In the genomic region with DNA sequence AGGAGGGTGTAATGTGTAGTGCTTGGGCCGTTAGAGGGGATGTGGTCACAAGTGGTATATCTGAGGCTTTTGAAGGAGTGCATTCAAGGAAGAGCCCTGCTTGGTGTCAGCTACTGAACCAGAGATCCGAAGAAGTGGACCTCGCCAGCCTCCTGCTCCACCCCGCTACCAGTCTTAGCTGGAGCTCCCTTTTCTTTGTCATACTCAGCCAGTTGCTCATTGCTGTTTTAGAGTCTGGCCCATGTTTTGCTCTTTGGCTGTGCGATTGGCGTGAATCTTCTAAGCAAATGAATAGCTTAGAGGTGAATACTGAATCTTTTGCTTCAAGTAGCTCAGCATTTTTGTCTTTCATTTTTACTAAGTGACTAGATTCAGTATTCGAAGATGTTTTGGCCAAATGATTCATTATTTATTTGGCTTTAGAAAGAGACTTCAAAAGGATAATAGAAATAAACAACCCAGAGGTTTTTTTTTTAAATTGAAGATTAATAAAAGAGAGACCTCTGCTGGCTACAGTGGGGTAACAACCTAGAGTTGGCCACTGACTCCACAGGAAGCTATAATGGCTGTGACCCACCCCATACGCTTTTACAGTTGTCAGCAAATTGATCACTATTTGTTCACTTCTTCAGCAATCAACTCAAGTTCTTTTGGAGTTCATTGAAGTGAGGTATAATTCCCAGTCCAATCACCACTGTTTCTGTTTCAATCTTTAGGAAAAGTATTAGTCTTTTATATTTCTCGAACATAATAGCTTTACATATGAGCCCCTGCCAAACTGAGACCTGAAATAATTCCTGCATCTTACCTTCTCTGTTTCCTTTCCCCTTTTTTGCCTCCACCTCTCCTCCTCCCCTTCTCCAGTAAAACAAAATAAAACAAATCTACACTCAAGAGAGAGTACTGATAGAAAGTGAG, we compare ENCODE assay signal across 1 cellular context.
TF ChIP-seq lines count a peak whose summit lies in the region.

No MANE protein-coding gene starts in this region.

TF ChIP-seq in K562, 482 proteins besides CTCF, POLR2A, EP300 and RAD21:
- no peak for TF ChIP-seq ZNF77 (CRISPR knock-in tag; IDR thresholded peaks at IDR 0.05)
- no peak for TF ChIP-seq ZNF24 (IDR thresholded peaks at IDR 0.05)
- TF ChIP-seq HDAC2 (IDR thresholded peaks at IDR 0.05): no peak
- no peak for TF ChIP-seq RFX7 (CRISPR knock-in tag; IDR thresholded peaks at IDR 0.05)
- TF ChIP-seq MAFK (IDR thresholded peaks at IDR 0.05; ENCODE audit: low read length): 0 out of 2 replicates have a peak, but pooled peaks have one; percentile 5
- peak; percentile 80 for TF ChIP-seq ZNF316 (IDR thresholded peaks at IDR 0.05)
- TF ChIP-seq HOMEZ (CRISPR knock-in tag; IDR thresholded peaks at IDR 0.05): no peak
- peak; percentile 83; the same call in 1 of the 2 replicates for TF ChIP-seq ARID3A (IDR thresholded peaks at IDR 0.05; ENCODE audit: borderline replicate concordance, low read depth, low read length)
- TF ChIP-seq ZNF79 (CRISPR knock-in tag; IDR thresholded peaks at IDR 0.05; ENCODE audit: low read depth): no peak
- TF ChIP-seq CREB1 (IDR thresholded peaks at IDR 0.05): no peak
- no peak for TF ChIP-seq CREB1 (CRISPR knock-in tag; IDR thresholded peaks at IDR 0.05)
- peak; percentile 75 for TF ChIP-seq ZNF384 (IDR thresholded peaks at IDR 0.05; ENCODE audit: low read depth, low read length)
- no peak for TF ChIP-seq BRD9 (IDR thresholded peaks at IDR 0.05; ENCODE audit: low read depth, partially characterized antibody)
- peak; percentile 34; the same call in 1 of the 2 replicates for TF ChIP-seq MAFF (IDR thresholded peaks at IDR 0.05; ENCODE audit: low read length)
- peak; percentile 62 for TF ChIP-seq C11orf30 (IDR thresholded peaks at IDR 0.05; ENCODE audit: low read depth)
- TF ChIP-seq MAFG (tag; conservative IDR thresholded peaks at IDR 0.05): 0 out of 2 replicates have a peak, but pooled peaks have one; percentile 14
TF ChIP-seq in K562: peak in this region for 7.
